8 cellular contexts compared by ENCODE assay signal in the genomic region with DNA sequence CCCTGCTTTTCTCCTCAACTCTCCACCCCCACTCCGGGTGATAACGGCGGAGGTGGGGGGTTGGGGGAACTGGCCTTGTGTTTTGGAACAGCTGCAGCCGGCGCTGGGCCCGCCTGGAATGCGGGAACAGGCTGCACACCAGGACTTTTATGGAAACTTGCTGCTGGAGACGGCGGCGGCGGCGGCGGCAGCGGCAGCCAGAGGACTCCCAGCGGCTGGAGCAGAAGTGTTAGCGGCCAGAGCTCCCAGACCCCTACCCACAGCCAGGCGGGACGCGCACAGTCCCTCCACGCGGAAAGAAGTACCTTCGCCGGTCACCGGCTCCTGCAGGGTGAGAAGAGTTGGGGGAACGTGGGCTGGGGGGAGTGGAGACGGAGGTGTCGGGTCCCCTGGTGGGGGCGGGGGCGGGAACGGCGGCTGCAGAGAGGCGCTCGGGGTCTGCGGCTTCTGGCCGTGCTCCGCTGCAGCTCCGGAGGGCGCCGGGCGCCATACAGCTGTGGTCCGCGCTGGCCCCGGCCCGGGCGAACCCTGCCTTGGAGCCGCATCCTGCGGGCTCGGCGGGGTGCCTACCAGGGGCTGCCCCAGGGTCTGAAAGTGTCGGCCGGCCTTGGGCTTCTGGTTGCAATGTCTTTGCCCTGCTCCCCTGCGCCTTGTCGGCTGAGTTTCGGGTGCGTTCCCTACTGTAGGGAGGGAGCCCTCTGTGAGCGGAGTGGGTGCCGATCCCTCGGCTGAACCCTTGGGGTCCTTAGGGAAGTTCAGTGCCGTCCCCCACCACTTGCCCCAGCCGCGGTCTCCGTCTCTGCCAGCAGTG. TPM values are rescaled to one million over a fixed set of nuclear protein-coding genes. Genes with fewer than 3 reads are reported as not detected.
A peak's percentile ranks its signal among the peaks of the same experiment; 100 is the strongest.
DNase-seq lines count a peak whose midpoint lies in the region; ATAC-seq, FAIRE-seq and TF ChIP-seq lines count a peak whose summit lies in the region.

A gene (plus strand): TSS at position 196 of the 811 bp plus-strand sequence. CDS start 27,483 bp downstream, outside the sequence.

- H3K4me2 ChIP-seq in endothelial cell of umbilical vein (ENCODE audit: insufficient read depth, low read length), result peak within 1 kb of the TSS; percentile 99

- dilution Hi-C loops in endothelial cell of umbilical vein (cut with MboI; ENCODE audit: extremely low pct_ligation_motif_present, low sequenced_read_pairs), result no loop called here

- H3K9me1 ChIP-seq in endothelial cell of umbilical vein (replicated peaks; ENCODE audit: control insufficient read depth, extremely low read depth, insufficient read depth, low read length), result no peaks in the 10 kb centered on the region

- peak; percentile 77 for ATAC-seq in stimulated activated memory B cell treated with anti-CD40 and anti-IgM and Interleukin-4, amounts not matched to agents 10 μg/mL and 1 μg/mL and 100 μg/mL, for 72 hours

- H3K4me3 ChIP-seq in HUES6 (ENCODE audit: low read depth, low read length) (peak within 1 kb of the TSS; percentile 94), endothelial cell of umbilical vein (replicated peaks in 1 of 3; ENCODE audit: insufficient read depth in 1 of 3, low read depth in 1 of 3, low read length in 3 of 3) (peak within 1 kb of the TSS; percentile 85 to 96 (median 88))

- H3K9me3 ChIP-seq in HUES6 (ENCODE audit: control insufficient read depth, insufficient read depth, low read depth, low read length), result no peaks in the 10 kb centered on the region
- H3K9me3 ChIP-seq in endothelial cell of umbilical vein (replicated peaks; ENCODE audit: control insufficient read depth, insufficient read depth, low read length), result no peaks in the 10 kb centered on the region

- TF ChIP-seq CTCF in endothelial cell of umbilical vein (IDR thresholded peaks at IDR 0.05; ENCODE audit: extremely low read depth in 1 of 2, insufficient read depth in 1 of 2, low read depth in 1 of 2, low read length in 2 of 2), result no peak

- no peak within 1 kb of the TSS for H3K27ac Mint-ChIP-seq in activated CD4-positive, alpha-beta T cell treated with anti-CD3 and anti-CD28 coated beads, Interleukin-2, amount 10 ng/mL, durations not matched to agents 7 days and 5 days
- H3K27ac Mint-ChIP-seq in stimulated activated memory B cell treated with anti-CD40 and anti-IgM and Interleukin-4, amounts not matched to agents 10 μg/mL and 1 μg/mL and 100 μg/mL, for 72 hours, result no peak within 1 kb of the TSS

- H3K36me3 ChIP-seq in HUES6 (ENCODE audit: control insufficient read depth, insufficient read depth, low read length) (no peaks in the 10 kb centered on the region), endothelial cell of umbilical vein (ENCODE audit: control insufficient read depth in 2 of 2, extremely low read depth in 1 of 2, insufficient read depth in 2 of 2, low read length in 2 of 2) (no peaks in the 10 kb centered on the region)

- H3K4me3 Mint-ChIP-seq in activated CD4-positive, alpha-beta T cell treated with anti-CD3 and anti-CD28 coated beads, Interleukin-2, amount 10 ng/mL, durations not matched to agents 7 days and 5 days, result peak within 1 kb of the TSS; percentile 54
- H3K4me3 Mint-ChIP-seq in stimulated activated memory B cell treated with anti-CD40 and anti-IgM and Interleukin-4, amounts not matched to agents 10 μg/mL and 1 μg/mL and 100 μg/mL, for 72 hours, result peak within 1 kb of the TSS; percentile 78

- H3K27me3 ChIP-seq in HUES6 (ENCODE audit: control insufficient read depth, insufficient read depth, low read length), result no peaks in the 10 kb centered on the region
- no peaks in the 10 kb centered on the region for H3K27me3 ChIP-seq in endothelial cell of umbilical vein (ENCODE audit: control insufficient read depth in 2 of 2, insufficient read depth in 2 of 2, low read length in 2 of 2)

- peak within 1 kb of the TSS; percentile 56 for H3K27ac ChIP-seq in HUES6 (ENCODE audit: low read depth, low read length)
- H3K27ac ChIP-seq in endothelial cell of umbilical vein (ENCODE audit: insufficient read depth, low read depth, low read length), result peak within 1 kb of the TSS; percentile 96

- no TSS peak for BruUV-seq in endothelial cell of umbilical vein (replicated peaks; lab: Mats Ljungman, UMichigan)

- FAIRE-seq in endothelial cell of umbilical vein (lab: Jason Lieb, UNC), result peak; percentile 44

- H3K9ac ChIP-seq in HUES6 (ENCODE audit: low read length) (peak within 1 kb of the TSS; percentile 90), endothelial cell of umbilical vein (replicated peaks; ENCODE audit: extremely low read depth, insufficient read depth, low read length) (peak within 1 kb of the TSS; percentile 95)

- peaks cover 22% of the 10 kb centered on the region for H3K27me3 Mint-ChIP-seq in activated CD4-positive, alpha-beta T cell treated with anti-CD3 and anti-CD28 coated beads, Interleukin-2, amount 10 ng/mL, durations not matched to agents 7 days and 5 days
- H3K27me3 Mint-ChIP-seq in stimulated activated memory B cell treated with anti-CD40 and anti-IgM and Interleukin-4, amounts not matched to agents 10 μg/mL and 1 μg/mL and 100 μg/mL, for 72 hours, result peaks cover 25% of the 10 kb centered on the region

- intact Hi-C loops in endothelial cell of umbilical vein (cut with micrococcal nuclease), result loop anchor here (1.0 to 5.0 kb wide), 5 partner anchors 28 to 214 kb away; a partner anchor contains a TSS

- peaks cover 6% of the 10 kb centered on the region for H3K36me3 Mint-ChIP-seq in activated CD4-positive, alpha-beta T cell treated with anti-CD3 and anti-CD28 coated beads, Interleukin-2, amount 10 ng/mL, durations not matched to agents 7 days and 5 days (ENCODE audit: low read depth)
- H3K36me3 Mint-ChIP-seq in stimulated activated memory B cell treated with anti-CD40 and anti-IgM and Interleukin-4, amounts not matched to agents 10 μg/mL and 1 μg/mL and 100 μg/mL, for 72 hours, result peaks cover 15% of the 10 kb centered on the region

- H3K4me1 Mint-ChIP-seq in activated CD4-positive, alpha-beta T cell treated with anti-CD3 and anti-CD28 coated beads, Interleukin-2, amount 10 ng/mL, durations not matched to agents 7 days and 5 days, result peaks cover 10% of the 10 kb centered on the region
- H3K4me1 Mint-ChIP-seq in stimulated activated memory B cell treated with anti-CD40 and anti-IgM and Interleukin-4, amounts not matched to agents 10 μg/mL and 1 μg/mL and 100 μg/mL, for 72 hours, result peaks cover 10% of the 10 kb centered on the region

- POLR2A ChIA-PET in activated CD4-positive, alpha-beta T cell treated with anti-CD3 and anti-CD28 coated beads, Interleukin-2, amount 10 ng/mL, durations not matched to agents 7 days and 5 days (lab: Charles Lee), result no interaction called here
- POLR2A ChIA-PET in endothelial cell of umbilical vein (lab: Charles Lee), result interaction anchor here (0.6 to 1.3 kb wide), 3 partner anchors 11 to 56 kb away, joined by 3 to 4 read pairs (median 3); no protein-coding TSS in a partner anchor

- peaks cover 9% of the 10 kb centered on the region; the same call in 1 of the 2 replicates for H3K4me1 ChIP-seq in HUES6 (ENCODE audit: control insufficient read depth, insufficient read depth, low read length)
- peaks cover 19% of the 10 kb centered on the region for H3K4me1 ChIP-seq in endothelial cell of umbilical vein (ENCODE audit: control insufficient read depth, extremely low read depth, insufficient read depth, low read length)

- peak in 12 of 14 donors; percentile 3 to 57 (median 37) for DNase-seq in C1 segment of cervical spinal cord (lab: John Stamatoyannopoulos, UW)
- peak; percentile 11 for DNase-seq in GM19240 (ENCODE audit: insufficient read length, low spot score)
- DNase-seq in activated CD4-positive, alpha-beta T cell treated with anti-CD3 and anti-CD28 coated beads, Interleukin-2, amount 10 ng/mL, durations not matched to agents 7 days and 5 days, result peak; percentile 7
- DNase-seq in endothelial cell of umbilical vein (ENCODE audit: low read depth, low spot score), result peak; percentile 80
- DNase-seq in lung microvascular endothelial cell (ENCODE audit: low read depth in 2 of 2), result peak; percentile 68 to 87
- DNase-seq in NCI-H1436 (lab: John Stamatoyannopoulos, UW), result no peak

- peaks cover 44% of the 10 kb centered on the region for H3K79me2 ChIP-seq in endothelial cell of umbilical vein (ENCODE audit: control insufficient read depth, insufficient read depth, low read length)

- peak within 1 kb of the TSS; percentile 82 for H2AFZ ChIP-seq in endothelial cell of umbilical vein (ENCODE audit: low read depth, low read length)

- H4K20me1 ChIP-seq in endothelial cell of umbilical vein (replicated peaks; ENCODE audit: control insufficient read depth, extremely low read depth, insufficient read depth, low read length), result no peaks in the 10 kb centered on the region

- CTCF ChIA-PET in activated CD4-positive, alpha-beta T cell treated with anti-CD3 and anti-CD28 coated beads, Interleukin-2, amount 10 ng/mL, durations not matched to agents 7 days and 5 days (lab: Charles Lee), result interaction anchor here (1.3 kb wide), 1 partner anchor 13 kb away, joined by 3 read pairs; no protein-coding TSS in a partner anchor
- CTCF ChIA-PET in endothelial cell of umbilical vein (lab: Charles Lee), result interaction anchor here (0.9 to 1.9 kb wide), 6 partner anchors 11 to 116 kb away, joined by 3 to 8 read pairs (median 4); a partner anchor contains a TSS

- no peaks in the 10 kb centered on the region for H3K9me3 Mint-ChIP-seq in activated CD4-positive, alpha-beta T cell treated with anti-CD3 and anti-CD28 coated beads, Interleukin-2, amount 10 ng/mL, durations not matched to agents 7 days and 5 days
- H3K9me3 Mint-ChIP-seq in stimulated activated memory B cell treated with anti-CD40 and anti-IgM and Interleukin-4, amounts not matched to agents 10 μg/mL and 1 μg/mL and 100 μg/mL, for 72 hours, result peaks cover 7% of the 10 kb centered on the region

- no peak for TF ChIP-seq POLR2A in endothelial cell of umbilical vein (IDR thresholded peaks at IDR 0.05; ENCODE audit: low read depth, low read length)

TF ChIP-seq in endothelial cell of umbilical vein, 7 proteins besides CTCF, POLR2A, EP300 and RAD21 (continues in another document):
- TF ChIP-seq, protein P1, sequence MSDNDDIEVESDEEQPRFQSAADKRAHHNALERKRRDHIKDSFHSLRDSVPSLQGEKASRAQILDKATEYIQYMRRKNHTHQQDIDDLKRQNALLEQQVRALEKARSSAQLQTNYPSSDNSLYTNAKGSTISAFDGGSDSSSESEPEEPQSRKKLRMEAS (IDR thresholded peaks at IDR 0.05; ENCODE audit: insufficient read depth, insufficient read length), result no peak

RNA-seq across cellular contexts. Expression of the gene that starts here (rescaled TPM):
- total RNA-seq in activated CD4-positive, alpha-beta T cell treated with anti-CD3 and anti-CD28 coated beads, Interleukin-2, amount 10 ng/mL, durations not matched to agents 7 days and 5 days, result 1 to 10 TPM; 5.3 to 5.7 TPM
- total RNA-seq in endothelial cell of umbilical vein (11.7 and 14.2 TPM in 2 replicates), lung microvascular endothelial cell (1.3 and 6.3 TPM in 2 replicates)
- polyA plus RNA-seq in endothelial cell of umbilical vein, result 0.89 and 1.0 TPM in 2 replicates
- 3.3 and 4.1 TPM in 2 replicates for polyA plus RNA-seq in endothelial cell of umbilical vein (2011; cell fraction: cytosol; rRNA removed)
- 11.8 and 17.8 TPM in 2 replicates for polyA plus RNA-seq in endothelial cell of umbilical vein (2011; cell fraction: nucleus; rRNA removed)
- 29.7 and 32.6 TPM in 2 replicates for polyA plus RNA-seq in endothelial cell of umbilical vein (2012)
- polyA minus RNA-seq in endothelial cell of umbilical vein, result 1.7 and 3.0 TPM in 2 replicates
- not detected for polyA minus RNA-seq in endothelial cell of umbilical vein (2011; cell fraction: cytosol; rRNA and poly(A)+ RNA removed)
- 8.8 and 12.7 TPM in 2 replicates for polyA minus RNA-seq in endothelial cell of umbilical vein (2011; cell fraction: nucleus; rRNA and poly(A)+ RNA removed)
